ENCODE assay signal across 8 cellular contexts in the genomic region with DNA sequence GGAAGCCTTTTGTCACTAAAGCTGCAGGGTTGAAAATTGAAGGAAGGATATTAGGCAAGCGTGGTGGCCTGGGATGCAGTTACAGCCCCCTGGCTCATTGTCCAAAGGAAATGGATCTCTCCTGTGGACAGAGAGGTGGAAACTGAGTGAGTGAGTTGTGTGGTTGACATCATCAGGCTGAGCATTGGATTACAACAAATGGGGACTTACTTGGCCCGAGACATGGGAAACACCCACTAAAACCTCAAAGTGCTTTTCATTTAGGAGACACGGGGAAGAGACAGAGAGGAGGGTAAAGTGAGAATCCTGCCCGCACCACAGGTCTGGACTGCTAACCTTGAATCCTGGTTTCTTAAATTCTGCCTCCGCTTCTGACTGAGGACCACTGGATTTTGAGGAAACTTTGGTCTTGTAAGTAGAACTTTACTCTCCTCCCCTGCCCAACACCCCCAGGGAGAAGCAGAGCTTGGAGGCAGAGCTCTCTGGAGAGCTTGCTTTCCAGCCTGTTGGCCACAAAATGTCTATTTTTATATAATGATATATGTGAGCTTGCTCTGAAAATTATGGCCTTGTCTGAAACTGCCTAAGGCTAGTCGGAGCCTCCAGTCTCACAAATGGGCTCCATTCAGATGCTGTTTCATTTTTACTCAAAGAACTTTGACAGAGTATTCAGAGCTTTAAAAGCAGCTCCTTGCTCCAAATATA. TPM values are rescaled to one million over a fixed set of nuclear protein-coding genes. Genes with fewer than 3 reads are reported as not detected.
DNase-seq lines count a peak whose midpoint lies in the region; ATAC-seq and TF ChIP-seq lines count a peak whose summit lies in the region.

Gene PKIG, plus strand, starts transcription at position 259 of the 705 bp plus-strand sequence. CDS start 31,978 bp downstream, outside the sequence.

- no peak for ATAC-seq in GM18868 (IDR thresholded peaks at IDR 0.05; ENCODE audit: unreplicated experiment)
- no peak for ATAC-seq in HG02885 (IDR thresholded peaks at IDR 0.05; ENCODE audit: poor library complexity, unreplicated experiment)
- no peak for ATAC-seq in GM19324 (IDR thresholded peaks at IDR 0.05; ENCODE audit: low FRiP score, unreplicated experiment)

- peak within 1 kb of the TSS; percentile 7; the same call in 1 of the 2 replicates for H3K27ac ChIP-seq in SJCRH30
- peak within 1 kb of the TSS; percentile 55 to 65 for H3K27ac ChIP-seq in ovary

- no peaks in the 10 kb centered on the region for H3K36me3 ChIP-seq in SJCRH30
- no peaks in the 10 kb centered on the region for H3K36me3 ChIP-seq in ovary

- no peak for TF ChIP-seq CTCF in fibroblast of pulmonary artery (IDR thresholded peaks at IDR 0.05; ENCODE audit: low read length, missing control alignments)
- TF ChIP-seq CTCF in ovary (IDR thresholded peaks at IDR 0.05) = no peak

- 20 to 36% (median 26%) methylated on average over 6 of the region's 6 CpGs for WGBS in ovary, 3 donors

- peak; percentile 43 for TF ChIP-seq POLR2A in ovary (IDR thresholded peaks at IDR 0.05)

- DNase-seq in EH (ENCODE audit: low read depth) = peak; percentile 89
- peak; percentile 61 to 85 for DNase-seq in SJCRH30
- DNase-seq in fibroblast of pulmonary artery (ENCODE audit: low read depth) = peak; percentile 93
- DNase-seq in ovary = peak in 1 of 5 donors; percentile 53
- DNase-seq in NCI-H82 (lab: John Stamatoyannopoulos, UW) = no peak

- no peak for TF ChIP-seq EP300 in ovary (IDR thresholded peaks at IDR 0.05)

- intact Hi-C loops in ovary (cut with DNase I) = no loop called here

- H3K4me1 ChIP-seq in SJCRH30 (peaks cover 16% of the 10 kb centered on the region), ovary (ENCODE audit: insufficient read depth) (peaks cover 20% of the 10 kb centered on the region)

- H3K4me3 ChIP-seq in SJCRH30 (peak within 1 kb of the TSS; percentile 40), fibroblast of pulmonary artery (replicated peaks; ENCODE audit: low read depth, low read length) (peak within 1 kb of the TSS; percentile 61), ovary (peak within 1 kb of the TSS; percentile 39)

- H3K27me3 ChIP-seq in SJCRH30 = no peaks in the 10 kb centered on the region; the same call in 1 of the 2 replicates
- H3K27me3 ChIP-seq in ovary = no peaks in the 10 kb centered on the region

- H3K9me3 ChIP-seq in SJCRH30 (replicated peaks) (no peaks in the 10 kb centered on the region), ovary (no peaks in the 10 kb centered on the region)

RNA-seq across cellular contexts. Expression of gene PKIG, which starts in this region (rescaled TPM):
- total RNA-seq in SJCRH30 (2014; rRNA removed; shearing (Covaris generic)) = 9.6 and 10.1 TPM in 2 replicates
- 100 to 1,000 TPM in 1 of 7 donors, 10 to 100 TPM in 6; 37.0 to 114 (median 49.9) TPM for total RNA-seq in ovary
- polyA plus RNA-seq in ovary = 10 to 100 TPM; 46.9 to 74.9 TPM
